ENCODE assay signal across 8 cellular contexts in genomic region chr12:108063192-108063591, GRCh38.
A peak's percentile ranks its signal among the peaks of the same experiment; 100 is the strongest.
DNase-seq lines count a peak whose midpoint lies in the region; ATAC-seq, FAIRE-seq and TF ChIP-seq lines count a peak whose summit lies in the region.
"Had no signal": no experiment of that assay in that cellular context is flagged by ENCODE, and none has a peak within 500 bp of the region (broad histone marks: within the 10 kb centered on the region; RNA-seq: fewer than 3 reads in every experiment).

No MANE protein-coding gene starts in this region.

- DNase-seq in Daoy (ENCODE audit: low read depth) (peak; percentile 27), HFFc6 (no peak), kidney (no peak), NCI-H2029 (lab: John Stamatoyannopoulos, UW) (no peak)
- DNase-seq in activated CD8-positive, alpha-beta T cell treated with anti-CD3 and anti-CD28 coated beads for 36 hours, result no peak

- no peaks in the 10 kb centered on the region; the same call in 1 of the 2 replicates for H3K27me3 Mint-ChIP-seq in HFFc6 (ENCODE audit: insufficient read depth)
- H3K27me3 Mint-ChIP-seq in activated CD8-positive, alpha-beta T cell treated with anti-CD3 and anti-CD28 coated beads for 36 hours, result peaks cover 14% of the 10 kb centered on the region

- POLR2A ChIA-PET in activated CD8-positive, alpha-beta T cell treated with anti-CD3 and anti-CD28 coated beads for 36 hours (lab: Charles Lee), result no interaction called here

- H3K9me3 ChIP-seq in kidney (ENCODE audit: control insufficient read depth in 1 of 2, low read length in 2 of 2), result no peaks in the 10 kb centered on the region

- ATAC-seq in activated CD8-positive, alpha-beta T cell treated with anti-CD3 and anti-CD28 coated beads for 36 hours, result no peak
- ATAC-seq in HG02981 (IDR thresholded peaks at IDR 0.05; ENCODE audit: unreplicated experiment) (no peak), GM21367 (IDR thresholded peaks at IDR 0.05; ENCODE audit: unreplicated experiment) (no peak)

- TF ChIP-seq CTCF in HFFc6 (IDR thresholded peaks at IDR 0.05) (peak; percentile 24; the same call in 1 of the 2 replicates), kidney (IDR thresholded peaks at IDR 0.05; ENCODE audit: borderline replicate concordance, extremely low read depth, insufficient read depth) (peak; percentile 15)
- TF ChIP-seq CTCF in activated CD8-positive, alpha-beta T cell treated with anti-CD3 and anti-CD28 coated beads for 36 hours (IDR thresholded peaks at IDR 0.05), result peak; percentile 50

- no peak overlapping the region for H3K9ac ChIP-seq in kidney (ENCODE audit: low read length in 2 of 2)

- intact Hi-C loops in activated CD8-positive, alpha-beta T cell treated with anti-CD3 and anti-CD28 coated beads for 36 hours (cut with micrococcal nuclease), result no loop called here
- intact Hi-C loops in kidney (cut with DNase I), result no loop called here

- no peak overlapping the region for H3K4me3 Mint-ChIP-seq in HFFc6
- no peak overlapping the region for H3K4me3 Mint-ChIP-seq in activated CD8-positive, alpha-beta T cell treated with anti-CD3 and anti-CD28 coated beads for 36 hours

- no peaks in the 10 kb centered on the region for H3K36me3 Mint-ChIP-seq in HFFc6 (ENCODE audit: low read depth)
- no peaks in the 10 kb centered on the region for H3K36me3 Mint-ChIP-seq in activated CD8-positive, alpha-beta T cell treated with anti-CD3 and anti-CD28 coated beads for 36 hours (ENCODE audit: low read depth)

- H3K4me1 ChIP-seq in kidney (ENCODE audit: control insufficient read depth in 1 of 2, insufficient read depth in 1 of 2, low read depth in 1 of 2, low read length in 2 of 2), result no peaks in the 10 kb centered on the region

- no peaks in the 10 kb centered on the region for H3K4me1 Mint-ChIP-seq in HFFc6 (ENCODE audit: low read depth)
- H3K4me1 Mint-ChIP-seq in activated CD8-positive, alpha-beta T cell treated with anti-CD3 and anti-CD28 coated beads for 36 hours (ENCODE audit: low read depth), result no peaks in the 10 kb centered on the region

- H3K27ac ChIP-seq in kidney (ENCODE audit: low read depth in 2 of 2, low read length in 2 of 2), result no peak overlapping the region

- CTCF ChIA-PET in activated CD8-positive, alpha-beta T cell treated with anti-CD3 and anti-CD28 coated beads for 36 hours (lab: Charles Lee), result interaction anchor here (0.6 to 1.4 kb wide), 4 partner anchors 13 to 449 kb away, joined by 3 to 4 read pairs (median 3); no protein-coding TSS in a partner anchor

- peaks cover 60% of the 10 kb centered on the region for H3K9me3 Mint-ChIP-seq in HFFc6
- no peaks in the 10 kb centered on the region for H3K9me3 Mint-ChIP-seq in activated CD8-positive, alpha-beta T cell treated with anti-CD3 and anti-CD28 coated beads for 36 hours

- H3K27ac Mint-ChIP-seq in HFFc6, result no peak overlapping the region
- H3K27ac Mint-ChIP-seq in activated CD8-positive, alpha-beta T cell treated with anti-CD3 and anti-CD28 coated beads for 36 hours, result no peak overlapping the region

- FAIRE-seq in kidney (lab: Jason Lieb, UNC), result no peak
- FAIRE-seq: islet of Langerhans had no signal

- H3K36me3 ChIP-seq in kidney (ENCODE audit: control insufficient read depth in 1 of 2, insufficient read depth in 2 of 2, low read length in 2 of 2), result no peaks in the 10 kb centered on the region

- H3K4me3 ChIP-seq in kidney (ENCODE audit: low read length in 2 of 2), result no peak overlapping the region
